ENCODE assay signal across 12 cellular contexts in the genomic region with DNA sequence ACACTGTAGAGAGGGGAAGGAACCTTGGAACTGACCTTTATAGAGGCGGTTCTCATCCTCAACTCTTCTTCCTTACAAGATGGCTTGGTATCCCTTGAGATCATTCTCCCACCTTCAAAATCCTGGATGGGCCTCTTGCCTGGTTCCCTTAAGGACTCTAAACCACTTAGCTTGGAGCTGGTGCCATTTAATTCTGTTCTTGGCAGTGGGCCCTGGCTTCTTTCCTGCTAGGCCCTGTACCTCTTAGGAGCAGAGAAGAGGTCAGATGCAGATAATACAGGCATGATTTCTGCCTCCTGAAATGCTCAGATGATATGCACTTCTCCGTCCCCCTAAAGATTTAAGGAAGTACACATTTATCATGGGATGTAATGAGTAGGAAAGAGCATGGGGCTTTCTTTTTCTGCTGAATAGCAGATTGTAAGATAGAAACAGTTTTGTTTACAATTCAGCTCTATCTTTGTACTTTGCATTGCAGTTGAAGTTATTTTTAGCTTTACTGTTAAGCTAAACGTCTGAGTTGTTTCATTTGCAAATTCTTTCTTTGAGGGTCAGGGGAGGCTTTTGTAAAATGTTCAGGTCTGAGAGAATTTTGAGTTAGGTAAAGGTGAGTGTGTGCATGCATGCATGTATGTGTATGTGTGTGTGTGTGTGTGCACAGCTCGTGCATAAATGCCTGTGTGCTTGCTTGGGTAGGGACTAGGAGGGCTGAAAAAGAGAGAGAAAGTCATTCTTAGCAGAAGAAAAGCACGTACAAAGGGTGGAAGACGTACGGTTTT.
DNase-seq lines count a peak whose midpoint lies in the region; ATAC-seq, FAIRE-seq and TF ChIP-seq lines count a peak whose summit lies in the region.
"Had no signal": no experiment of that assay in that cellular context is flagged by ENCODE, and none has a peak within 500 bp of the region (broad histone marks: within the 10 kb centered on the region; RNA-seq: fewer than 3 reads in every experiment).

No MANE protein-coding gene starts in this region.

- DNase-seq in MG63 (peak; percentile 23), chondrocyte (ENCODE audit: low spot score) (no peak), pancreas (peak in 4 of 6 donors; percentile 7 to 23 (median 14)), mucosa of descending colon (no peak), SHP77 (lab: John Stamatoyannopoulos, UW) (no peak), GM10248 (ENCODE audit: extremely low spot score) (no peak)
- DNase-seq: brain microvascular endothelial cell, GM23248, Kasumi-1 had no signal

- H3K4me1 Mint-ChIP-seq in chondrocyte (ENCODE audit: low read depth) = peaks cover 34% of the 10 kb centered on the region

- H3K4me3 ChIP-seq in MG63 (no peak overlapping the region), pancreas (no peak overlapping the region), mucosa of descending colon (no peak overlapping the region)
- H3K4me3 ChIP-seq: GM23248 had no signal

- H3K27me3 ChIP-seq in MG63 = no peaks in the 10 kb centered on the region
- no peaks in the 10 kb centered on the region for H3K27me3 ChIP-seq in pancreas
- H3K27me3 ChIP-seq: brain microvascular endothelial cell had no signal

- POLR2A ChIA-PET in GM10248 (lab: Yijun Ruan, JAX) = interaction anchor here (0.7 kb wide), 1 partner anchor 73 kb away, joined by 5 read pairs; no protein-coding TSS in a partner anchor

- TF ChIP-seq CTCF in chondrocyte (IDR thresholded peaks at IDR 0.05) (no peak), pancreas (IDR thresholded peaks at IDR 0.05) (no peak), mucosa of descending colon (IDR thresholded peaks at IDR 0.05) (no peak), GM10248 (IDR thresholded peaks at IDR 0.05; ENCODE audit: control extremely low read depth, extremely low read depth, low read depth, missing control alignments) (no peak)

- H3K27ac Mint-ChIP-seq in chondrocyte (ENCODE audit: unreplicated experiment) = peak overlapping the region; percentile 62

- no peak overlapping the region for H3K27ac ChIP-seq in pancreas
- H3K27ac ChIP-seq: brain microvascular endothelial cell, GM23248 had no signal

- H3K9me3 ChIP-seq in MG63 = no peaks in the 10 kb centered on the region
- no peaks in the 10 kb centered on the region for H3K9me3 ChIP-seq in pancreas
- no peaks in the 10 kb centered on the region for H3K9me3 ChIP-seq in mucosa of descending colon

- H3K4me1 ChIP-seq in pancreas (peaks cover 0 to 10% (median 0%) of the 10 kb centered on the region in 3 donors), mucosa of descending colon (ENCODE audit: low read depth) (no peaks in the 10 kb centered on the region)

- H3K27me3 Mint-ChIP-seq in chondrocyte (ENCODE audit: low read depth) = no peaks in the 10 kb centered on the region

- no peaks in the 10 kb centered on the region for H3K36me3 Mint-ChIP-seq in chondrocyte (ENCODE audit: low read depth)

- no peaks in the 10 kb centered on the region for H3K36me3 ChIP-seq in MG63
- H3K36me3 ChIP-seq in pancreas = no peaks in the 10 kb centered on the region
- H3K36me3 ChIP-seq in mucosa of descending colon (ENCODE audit: low read depth) = no peaks in the 10 kb centered on the region
- H3K36me3 ChIP-seq: brain microvascular endothelial cell had no signal

- ATAC-seq in GM18867 (IDR thresholded peaks at IDR 0.05; ENCODE audit: unreplicated experiment) (peak; percentile 30), pancreas (peak in 3 of 4 donors; percentile 56 to 58 (median 58)), mucosa of descending colon (no peak), GM21576 (IDR thresholded peaks at IDR 0.05; ENCODE audit: unreplicated experiment) (no peak)

- H3K4me3 Mint-ChIP-seq in chondrocyte (ENCODE audit: unreplicated experiment) = peak overlapping the region; percentile 11

- 31% methylated on average over 7 of the region's 7 CpGs for WGBS in pancreas, 2 donors

- no peaks in the 10 kb centered on the region for H3K9me3 Mint-ChIP-seq in chondrocyte (ENCODE audit: low read depth)

- intact Hi-C loops in pancreas (cut with DNase I) (no loop called here), mucosa of descending colon (cut with DNase I, micrococcal nuclease) (no loop called here)

- CTCF ChIA-PET in GM10248 (lab: Yijun Ruan, JAX) = interaction anchor here (0.8 to 2.7 kb wide), 5 partner anchors 8 to 30 kb away, joined by 3 to 15 read pairs (median 5); no protein-coding TSS in a partner anchor

- no peak for FAIRE-seq in pancreas (lab: Jason Lieb, UNC)
- FAIRE-seq: TTC549 had no signal

Comparison
In these comparisons a context has a peak if more than half of its experiments do, and no peak if none do; other contexts are left out.
1. ATAC-seq: peak in GM18867 (single experiment) and pancreas (3 of 4); none in mucosa of descending colon (single experiment) and GM21576 (single experiment).
2. DNase-seq: peak in MG63 (single experiment) and pancreas (4 of 6); none in chondrocyte (single experiment), mucosa of descending colon (0 of 3), SHP77 (0 of 2) and GM10248 (single experiment).